1 cellular context compared by ENCODE assay signal in the genomic region with DNA sequence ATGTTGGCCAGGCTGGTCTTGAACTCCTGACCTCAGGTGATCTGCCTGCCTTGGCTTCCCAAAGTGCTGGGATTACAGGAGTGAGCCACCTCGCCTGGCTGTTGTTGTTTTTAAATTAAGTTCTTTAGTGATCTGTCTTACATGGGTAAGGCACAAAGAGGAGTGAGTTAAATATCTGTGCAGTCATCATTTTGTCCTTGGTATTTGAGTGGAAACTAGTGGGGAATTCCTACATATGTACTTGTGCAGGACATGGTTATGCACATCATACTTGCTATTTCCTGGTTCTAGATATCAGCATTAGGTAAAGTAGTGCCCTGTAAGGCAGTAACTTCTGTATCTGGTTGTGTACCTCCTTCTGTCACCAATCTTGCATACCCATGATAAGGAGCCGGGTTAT.
TF ChIP-seq lines count a peak whose summit lies in the region.

No MANE protein-coding gene starts in this region.

TF ChIP-seq in GM12878, 131 proteins besides CTCF, POLR2A, EP300 and RAD21:
- TF ChIP-seq RCOR1 (conservative IDR thresholded peaks at IDR 0.05; ENCODE audit: low read depth, low read length) (no peak), ZNF207 (IDR thresholded peaks at IDR 0.05; ENCODE audit: borderline replicate concordance) (no peak), NFXL1 (IDR thresholded peaks at IDR 0.05; ENCODE audit: borderline replicate concordance) (no peak), PAX5 (IDR thresholded peaks at IDR 0.05; ENCODE audit: borderline replicate concordance, low read depth, low read length) (no peak)
